ENCODE assay signal across 1 cellular context in genomic region chr2:182554950-182555349, GRCh38.
TF ChIP-seq lines count a peak whose summit lies in the region.

No MANE protein-coding gene starts in this region.

TF ChIP-seq in HEK293, 187 proteins besides CTCF, POLR2A, EP300 and RAD21 (continued from another document):
- TF ChIP-seq ZNF548 (tag by site-specific recombination; IDR thresholded peaks at IDR 0.05) (no peak), ZNF624 (tag by site-specific recombination; IDR thresholded peaks at IDR 0.05) (no peak)
- TF ChIP-seq, protein P1, sequence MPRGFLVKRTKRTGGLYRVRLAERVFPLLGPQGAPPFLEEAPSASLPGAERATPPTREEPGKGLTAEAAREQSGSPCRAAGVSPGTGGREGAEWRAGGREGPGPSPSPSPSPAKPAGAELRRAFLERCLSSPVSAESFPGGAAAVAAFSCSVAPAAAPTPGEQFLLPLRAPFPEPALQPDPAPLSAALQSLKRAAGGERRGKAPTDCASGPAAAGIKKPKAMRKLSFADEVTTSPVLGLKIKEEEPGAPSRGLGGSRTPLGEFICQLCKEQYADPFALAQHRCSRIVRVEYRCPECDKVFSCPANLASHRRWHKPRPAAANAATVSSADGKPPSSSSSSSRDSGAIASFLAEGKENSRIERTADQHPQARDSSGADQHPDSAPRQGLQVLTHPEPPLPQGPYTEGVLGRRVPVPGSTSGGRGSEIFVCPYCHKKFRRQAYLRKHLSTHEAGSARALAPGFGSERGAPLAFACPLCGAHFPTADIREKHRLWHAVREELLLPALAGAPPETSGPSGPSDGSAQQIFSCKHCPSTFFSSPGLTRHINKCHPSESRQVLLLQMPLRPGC (tag by site-specific recombination; IDR thresholded peaks at IDR 0.05): 0 out of 2 replicates have a peak, but pooled peaks have one; percentile 26
